25 cellular contexts compared by ENCODE assay signal in genomic region chr1:229293528-229294204, GRCh38.
"Had no signal": no experiment of that assay in that cellular context is flagged by ENCODE, and none has a peak within 500 bp of the region (broad histone marks: within the 10 kb centered on the region; RNA-seq: fewer than 3 reads in every experiment).

No MANE protein-coding gene starts in this region.

- H3K36me3 ChIP-seq: brain microvascular endothelial cell had no signal

- H3K27ac Mint-ChIP-seq: activated CD4-positive, alpha-beta memory T cell treated with anti-CD3 and anti-CD28 coated beads for 36 hours; activated CD8-positive, alpha-beta memory T cell treated with anti-CD3 and anti-CD28 coated beads, Interleukin-2, amount 10 ng/mL, durations not matched to agents 7 days and 5 days; natural killer cell treated with Interleukin-12 subunit alpha and Interleukin-12 subunit beta and Interleukin-15 and Interleukin-18, amount 100 ng/mL, for 72 hours; stimulated activated naive CD8-positive, alpha-beta T cell treated with anti-CD3 and anti-CD28 coated beads, Interleukin-15, Interleukin-2, amounts not matched to agents 100 ng/mL and 50 ng/mL, for 24 hours had no signal

- H3K4me1 ChIP-seq: testis, upper lobe of right lung had no signal

- DNase-seq: activated CD4-positive, alpha-beta memory T cell treated with anti-CD3 and anti-CD28 coated beads for 36 hours; activated CD4-positive, alpha-beta T cell treated with anti-CD3 and anti-CD28 coated beads for 1 hour; activated CD8-positive, alpha-beta memory T cell treated with anti-CD3 and anti-CD28 coated beads, Interleukin-2, amount 10 ng/mL, durations not matched to agents 7 days and 5 days; activated effector memory CD4-positive, alpha-beta T cell treated with Interleukin-2 at 50 U/mL for 16 hours; activated T-cell treated with anti-CD3 and anti-CD28 coated beads, Interleukin-2, amount 50 U/mL, for 1 hour; amygdala; brain microvascular endothelial cell; cortex of kidney; effector CD4-positive, alpha-beta T cell; esophagus squamous epithelium; occipital lobe; stimulated activated CD4-positive, alpha-beta T cell treated with anti-CD3 and anti-CD28 coated beads, Interleukin-15, amount 100 ng/mL, for 24 hours; stimulated activated CD4-positive, alpha-beta T cell treated with anti-CD3 and anti-CD28 coated beads, Interleukin-4, amount 100 ng/mL, for 1 hour; SW 1271; testis; upper lobe of right lung had no signal

- H3K9me3 ChIP-seq: esophagus squamous epithelium, right atrium auricular region, testis, upper lobe of right lung had no signal

- H3K27me3 Mint-ChIP-seq: activated CD4-positive, alpha-beta memory T cell treated with anti-CD3 and anti-CD28 coated beads for 36 hours; activated CD8-positive, alpha-beta memory T cell treated with anti-CD3 and anti-CD28 coated beads, Interleukin-2, amount 10 ng/mL, durations not matched to agents 7 days and 5 days; natural killer cell treated with Interleukin-12 subunit alpha and Interleukin-12 subunit beta and Interleukin-15 and Interleukin-18, amount 100 ng/mL, for 72 hours; stimulated activated naive CD8-positive, alpha-beta T cell treated with anti-CD3 and anti-CD28 coated beads, Interleukin-15, Interleukin-2, amounts not matched to agents 100 ng/mL and 50 ng/mL, for 24 hours had no signal

- H3K4me3 Mint-ChIP-seq: activated CD4-positive, alpha-beta memory T cell treated with anti-CD3 and anti-CD28 coated beads for 36 hours; activated CD8-positive, alpha-beta memory T cell treated with anti-CD3 and anti-CD28 coated beads, Interleukin-2, amount 10 ng/mL, durations not matched to agents 7 days and 5 days; natural killer cell treated with Interleukin-12 subunit alpha and Interleukin-12 subunit beta and Interleukin-15 and Interleukin-18, amount 100 ng/mL, for 72 hours; stimulated activated naive CD8-positive, alpha-beta T cell treated with anti-CD3 and anti-CD28 coated beads, Interleukin-15, Interleukin-2, amounts not matched to agents 100 ng/mL and 50 ng/mL, for 24 hours had no signal

- H2AFZ ChIP-seq: hepatocyte had no signal

- H3K9me3 Mint-ChIP-seq: activated CD4-positive, alpha-beta memory T cell treated with anti-CD3 and anti-CD28 coated beads for 36 hours; natural killer cell treated with Interleukin-12 subunit alpha and Interleukin-12 subunit beta and Interleukin-15 and Interleukin-18, amount 100 ng/mL, for 72 hours had no signal

- H3K27ac ChIP-seq: brain microvascular endothelial cell, esophagus squamous epithelium, hepatocyte, right atrium auricular region, skin epidermis, testis, upper lobe of right lung had no signal

- H3K4me2 ChIP-seq: hepatocyte had no signal

- H3K27me3 ChIP-seq: brain microvascular endothelial cell, esophagus squamous epithelium, hepatocyte, right atrium auricular region, testis, upper lobe of right lung had no signal

- FAIRE-seq: endothelial cell of umbilical vein, keratinocyte had no signal

- H3K4me3 ChIP-seq: esophagus squamous epithelium, hepatocyte, right atrium auricular region, skin epidermis, testis, upper lobe of right lung had no signal

- H3K4me1 Mint-ChIP-seq: activated CD8-positive, alpha-beta memory T cell treated with anti-CD3 and anti-CD28 coated beads, Interleukin-2, amount 10 ng/mL, durations not matched to agents 7 days and 5 days had no signal

- ATAC-seq: activated CD8-positive, alpha-beta memory T cell treated with anti-CD3 and anti-CD28 coated beads, Interleukin-2, amount 10 ng/mL, durations not matched to agents 7 days and 5 days; activated naive CD4-positive, alpha-beta T cell treated with anti-CD3 and anti-CD28 coated beads, Interleukin-2, amount 50 U/mL, for 72 hours; left lobe of liver; natural killer cell treated with Interleukin-12 subunit alpha and Interleukin-12 subunit beta and Interleukin-15 and Interleukin-18, amount 100 ng/mL, for 72 hours; upper lobe of right lung had no signal
